Comparison of ENCODE assay signal across 16 cellular contexts in the genomic region with DNA sequence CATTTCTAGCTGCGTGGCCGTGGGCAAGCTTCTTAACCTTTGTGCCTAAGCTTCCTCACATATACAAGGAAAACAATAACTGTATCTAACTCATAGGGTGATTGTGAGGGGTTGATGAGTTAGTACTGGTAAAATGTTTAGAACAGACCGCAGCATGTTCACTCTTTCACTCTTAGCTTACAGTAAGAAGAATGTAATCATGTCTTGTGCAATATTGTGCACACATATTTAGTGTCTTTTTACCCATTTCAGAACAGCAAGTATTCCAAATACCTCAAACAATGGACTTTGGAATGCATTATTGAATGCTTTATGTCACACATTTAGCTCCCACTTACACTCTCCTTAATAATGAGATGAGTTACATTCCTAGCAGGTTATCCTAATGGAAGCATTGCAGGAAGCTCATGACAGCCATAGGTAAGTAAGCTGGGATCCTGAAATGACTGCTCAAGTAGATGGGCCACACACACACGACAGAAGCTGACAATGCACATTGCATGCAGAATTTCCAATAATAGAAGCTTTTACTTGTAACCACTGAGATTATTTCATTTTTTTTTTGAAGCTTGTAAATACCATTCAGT.
"Had no signal": no experiment of that assay in that cellular context is flagged by ENCODE, and none has a peak within 500 bp of the region (broad histone marks: within the 10 kb centered on the region; RNA-seq: fewer than 3 reads in every experiment).

No MANE protein-coding gene starts in this region.

- ATAC-seq: heart right ventricle; naive thymus-derived CD4-positive, alpha-beta T cell; pancreas; right cardiac atrium; stimulated activated memory B cell treated with anti-CD40 and anti-IgM and Interleukin-4, amounts not matched to agents 10 μg/mL and 1 μg/mL and 100 μg/mL, for 72 hours had no signal

- H3K36me3 Mint-ChIP-seq: naive thymus-derived CD4-positive, alpha-beta T cell; stimulated activated memory B cell treated with anti-CD40 and anti-IgM and Interleukin-4, amounts not matched to agents 10 μg/mL and 1 μg/mL and 100 μg/mL, for 72 hours had no signal

- H3K4me1 ChIP-seq: heart right ventricle, pancreas, tibial artery, upper lobe of left lung, uterus had no signal

- H3K27me3 Mint-ChIP-seq: progenitor cell of endocrine pancreas; stimulated activated memory B cell treated with anti-CD40 and anti-IgM and Interleukin-4, amounts not matched to agents 10 μg/mL and 1 μg/mL and 100 μg/mL, for 72 hours; stimulated activated naive CD8-positive, alpha-beta T cell treated with anti-CD3 and anti-CD28 coated beads, Interleukin-15, Interleukin-2, amounts not matched to agents 100 ng/mL and 50 ng/mL, for 24 hours had no signal

- H3K9me3 Mint-ChIP-seq: stimulated activated naive CD8-positive, alpha-beta T cell treated with anti-CD3 and anti-CD28 coated beads, Interleukin-15, Interleukin-2, amounts not matched to agents 100 ng/mL and 50 ng/mL, for 24 hours had no signal

- H3K4me3 ChIP-seq: esophagus muscularis mucosa, heart right ventricle, pancreas, tibial artery, upper lobe of left lung, uterus had no signal

- H3K4me1 Mint-ChIP-seq: naive thymus-derived CD4-positive, alpha-beta T cell; neural crest cell; stimulated activated memory B cell treated with anti-CD40 and anti-IgM and Interleukin-4, amounts not matched to agents 10 μg/mL and 1 μg/mL and 100 μg/mL, for 72 hours had no signal

- H3K9me3 ChIP-seq: esophagus muscularis mucosa, heart right ventricle, pancreas, tibial artery, upper lobe of left lung, uterus had no signal

- H3K27ac Mint-ChIP-seq: naive thymus-derived CD4-positive, alpha-beta T cell; progenitor cell of endocrine pancreas; stimulated activated memory B cell treated with anti-CD40 and anti-IgM and Interleukin-4, amounts not matched to agents 10 μg/mL and 1 μg/mL and 100 μg/mL, for 72 hours; stimulated activated naive CD8-positive, alpha-beta T cell treated with anti-CD3 and anti-CD28 coated beads, Interleukin-15, Interleukin-2, amounts not matched to agents 100 ng/mL and 50 ng/mL, for 24 hours had no signal

- H3K27me3 ChIP-seq: esophagus muscularis mucosa, pancreas, tibial artery, upper lobe of left lung, uterus had no signal

- H3K4me3 Mint-ChIP-seq: naive thymus-derived CD4-positive, alpha-beta T cell; neural crest cell; stimulated activated memory B cell treated with anti-CD40 and anti-IgM and Interleukin-4, amounts not matched to agents 10 μg/mL and 1 μg/mL and 100 μg/mL, for 72 hours; stimulated activated naive CD8-positive, alpha-beta T cell treated with anti-CD3 and anti-CD28 coated beads, Interleukin-15, Interleukin-2, amounts not matched to agents 100 ng/mL and 50 ng/mL, for 24 hours had no signal

- DNase-seq: effector memory CD4-positive, alpha-beta T cell; heart right ventricle; hypothalamus; kidney glomerular epithelial cell; naive thymus-derived CD4-positive, alpha-beta T cell; pancreas; right cardiac atrium; stimulated activated CD4-positive, alpha-beta T cell treated with anti-CD3 and anti-CD28 coated beads, Interleukin-4, amount 100 ng/mL, for 1 hour; tibial artery; upper lobe of left lung; uterus had no signal

- H3K36me3 ChIP-seq: esophagus muscularis mucosa, heart right ventricle, pancreas, tibial artery, upper lobe of left lung, uterus had no signal
